In genomic region chr1:65437616-65438015, GRCh38 we compare ENCODE assay signal across 31 cellular contexts.
"Had no signal": no experiment of that assay in that cellular context is flagged by ENCODE, and none has a peak within 500 bp of the region (broad histone marks: within the 10 kb centered on the region; RNA-seq: fewer than 3 reads in every experiment).

No MANE protein-coding gene starts in this region.

- H3K9me3 ChIP-seq: adrenal gland, body of pancreas, breast epithelium had no signal

- H3K27ac ChIP-seq: adrenal gland, body of pancreas, brain microvascular endothelial cell, WERI-Rb-1 had no signal

- DNase-seq: activated CD4-positive, alpha-beta memory T cell treated with anti-CD3 and anti-CD28 coated beads, Interleukin-2, amount 10 ng/mL, durations not matched to agents 7 days and 5 days; activated CD4-positive, alpha-beta T cell treated with anti-CD3 and anti-CD28 coated beads for 1 hour; activated CD4-positive, alpha-beta T cell treated with anti-CD3 and anti-CD28 coated beads for 36 hours; activated CD4-positive, alpha-beta T cell treated with anti-CD3 and anti-CD28 coated beads for 48 hours; activated CD4-positive, alpha-beta T cell treated with anti-CD3 and anti-CD28 coated beads, Interleukin-2, amount 10 ng/mL, durations not matched to agents 7 days and 5 days; activated CD4-positive, alpha-beta T cell treated with anti-CD3 and anti-CD28 coated beads, Interleukin-2, amount 50 U/mL, for 48 hours; activated CD4-positive, CD25-positive, alpha-beta regulatory T cell; activated CD8-positive, alpha-beta memory T cell treated with anti-CD3 and anti-CD28 coated beads for 24 hours; activated CD8-positive, alpha-beta memory T cell treated with anti-CD3 and anti-CD28 coated beads, Interleukin-2, amount 10 ng/mL, durations not matched to agents 7 days and 5 days; activated CD8-positive, alpha-beta T cell treated with anti-CD3 and anti-CD28 coated beads, Interleukin-2, amount 10 ng/mL, durations not matched to agents 7 days and 5 days; activated effector memory CD4-positive, alpha-beta T cell treated with anti-CD3 and anti-CD28 coated beads, Interleukin-2, amount 50 U/mL, for 16 hours; activated gamma-delta T cell treated with Interleukin-2 at 50 U/mL for 16 hours; activated naive CD4-positive, alpha-beta T cell; activated naive CD4-positive, alpha-beta T cell treated with anti-CD3 and anti-CD28 coated beads for 36 hours; activated naive CD4-positive, alpha-beta T cell treated with anti-CD3 and anti-CD28 coated beads, Interleukin-2, amount 50 U/mL, for 16 hours; activated naive CD8-positive, alpha-beta T cell treated with anti-CD3 and anti-CD28 coated beads for 36 hours; activated T-cell treated with anti-CD3 and anti-CD28 coated beads for 4 hours; activated T-cell treated with anti-CD3 and anti-CD28 coated beads, Interleukin-2, amount 50 U/mL, for 1 hour; activated T-cell treated with anti-CD3 and anti-CD28 coated beads, Interleukin-2, amount 50 U/mL, for 4 hours; activated T-cell treated with anti-CD3 and anti-CD28 coated beads, Interleukin-2, amount 50 U/mL, for 72 hours; adrenal gland; amniotic stem cell; aorta; body of pancreas; brain microvascular endothelial cell; central memory CD4-positive, alpha-beta T cell; T-helper 1 cell; T-helper 2 cell; T-helper 9 cell; WERI-Rb-1 had no signal

- H3K27me3 ChIP-seq: adrenal gland, body of pancreas, brain microvascular endothelial cell, breast epithelium had no signal

- H3K36me3 ChIP-seq: breast epithelium had no signal

- H3K4me3 ChIP-seq: adrenal gland, body of pancreas, breast epithelium had no signal
